19 cellular contexts compared by ENCODE assay signal in genomic region chr17:8830141-8830540, GRCh38. TPM values are rescaled to one million over a fixed set of nuclear protein-coding genes. Genes with fewer than 3 reads are reported as not detected.
"Had no signal": no experiment of that assay in that cellular context is flagged by ENCODE, and none has a peak within 500 bp of the region (broad histone marks: within the 10 kb centered on the region; RNA-seq: fewer than 3 reads in every experiment).

No MANE protein-coding gene starts in this region.

- H3K9me3 ChIP-seq: esophagus squamous epithelium, gastroesophageal sphincter, ovary, suprapubic skin had no signal

- H3K4me1 Mint-ChIP-seq: central memory CD8-positive, alpha-beta T cell; naive thymus-derived CD4-positive, alpha-beta T cell had no signal

- H3K27me3 ChIP-seq: hepatocyte, ovary, tibial nerve had no signal

- H3K27ac Mint-ChIP-seq: naive thymus-derived CD4-positive, alpha-beta T cell; nephron progenitor cell had no signal

- H2AFZ ChIP-seq: hepatocyte had no signal

- H3K27ac ChIP-seq: dorsolateral prefrontal cortex, esophagus squamous epithelium, gastroesophageal sphincter, hepatocyte, ovary, suprapubic skin, tibial nerve had no signal

- H3K36me3 ChIP-seq: esophagus squamous epithelium, gastroesophageal sphincter, ovary, suprapubic skin, tibial nerve had no signal

- H3K4me3 Mint-ChIP-seq: central memory CD8-positive, alpha-beta T cell; naive thymus-derived CD4-positive, alpha-beta T cell; nephron progenitor cell had no signal

- H3K4me2 ChIP-seq: hepatocyte had no signal

- H3K79me2 ChIP-seq: hepatocyte had no signal

- H3K9me3 Mint-ChIP-seq: central memory CD8-positive, alpha-beta T cell had no signal

- DNase-seq: cortex of kidney; dorsolateral prefrontal cortex; effector CD8-positive, alpha-beta T cell; esophagus squamous epithelium; foreskin fibroblast; kidney glomerular epithelial cell; naive thymus-derived CD4-positive, alpha-beta T cell; nephron progenitor cell; ovary; right cardiac atrium; small intestine; stimulated activated CD4-positive, alpha-beta T cell treated with anti-CD3 and anti-CD28 coated beads, Interleukin-2, amount 100 ng/mL, for 48 hours; stimulated activated naive CD8-positive, alpha-beta T cell treated with anti-CD3 and anti-CD28 coated beads, Interleukin-15, Interleukin-2, amounts not matched to agents 100 U/mL and 50 U/mL, for 24 hours had no signal

- H3K4me3 ChIP-seq: dorsolateral prefrontal cortex, esophagus squamous epithelium, gastroesophageal sphincter, hepatocyte, ovary, suprapubic skin, tibial nerve had no signal

- H3K27me3 Mint-ChIP-seq: central memory CD8-positive, alpha-beta T cell; naive thymus-derived CD4-positive, alpha-beta T cell had no signal

- ATAC-seq: gastroesophageal sphincter; naive thymus-derived CD4-positive, alpha-beta T cell; right cardiac atrium; stimulated activated naive CD8-positive, alpha-beta T cell treated with anti-CD3 and anti-CD28 coated beads, Interleukin-15, Interleukin-2, amounts not matched to agents 100 U/mL and 50 U/mL, for 24 hours had no signal

- H3K4me1 ChIP-seq: esophagus squamous epithelium, gastroesophageal sphincter, suprapubic skin, tibial nerve had no signal

RNA-seq across cellular contexts. Expression of gene MFSD6L, which starts 31.0 kb away (rescaled TPM):
- total RNA-seq: lung microvascular endothelial cell, right cardiac atrium, tibial nerve had no signal

RNA-seq across cellular contexts. Expression of gene PIK3R6, which starts 37.3 kb away (rescaled TPM):
- total RNA-seq: lung microvascular endothelial cell had no signal
